Comparison of ENCODE assay signal across 8 cellular contexts in genomic region chr1:149636286-149637122, GRCh38. TPM values are rescaled to one million over a fixed set of nuclear protein-coding genes. Genes with fewer than 3 reads are reported as not detected.
A peak's percentile ranks its signal among the peaks of the same experiment; 100 is the strongest.
DNase-seq lines count a peak whose midpoint lies in the region; ATAC-seq, FAIRE-seq and TF ChIP-seq lines count a peak whose summit lies in the region.
"Not testable (repeated sequence)": the region's sequence is repeated elsewhere in the genome, so short reads cannot be mapped to it uniquely, and the experiment has no call there.

No MANE protein-coding gene starts in this region.

- WGBS in spleen, 5 donors, result 0 to 1% (median 1%) methylated on average over 37 to 40 of the region's 41 CpGs

- peak overlapping the region; percentile 77 for H2AFZ ChIP-seq in keratinocyte (ENCODE audit: control insufficient read depth, low read length)

- not testable (repeated sequence) for H3K9me3 ChIP-seq in keratinocyte (ENCODE audit: control insufficient read depth, low read depth, low read length); spleen

- peak in 1 of 3 donors; percentile 19 for TF ChIP-seq POLR2A in spleen (IDR thresholded peaks at IDR 0.05)

- not testable (repeated sequence) for H3K9me1 ChIP-seq in keratinocyte (ENCODE audit: control insufficient read depth, extremely low read depth, insufficient read depth, low read length)

- H3K27ac ChIP-seq in keratinocyte (ENCODE audit: control insufficient read depth, insufficient read depth, low read length) (peak overlapping the region; percentile 90), spleen (peak overlapping the region; percentile 91 to 96 (median 95))

- DNase-seq in AG09309 (ENCODE audit: low read depth) (peak; percentile 11), GM19239 (ENCODE audit: insufficient read length, low spot score) (peak; percentile 8), NCI-H460 (ENCODE audit: extremely low read depth, low read depth) (peak; percentile 95), cerebellar cortex (ENCODE audit: low spot score) (peak; percentile 92), keratinocyte (ENCODE audit: low read depth, low spot score) (peak; percentile 41), spleen (peak; percentile 99)
- DNase-seq in activated CD4-positive, alpha-beta T cell treated with anti-CD3 and anti-CD28 coated beads for 24 hours (ENCODE audit: low read depth in 2 of 2), result peak; percentile 79 to 80

- ATAC-seq in HG03378 (IDR thresholded peaks at IDR 0.05; ENCODE audit: unreplicated experiment), result peak; percentile 81

- not testable (repeated sequence) for H3K79me2 ChIP-seq in keratinocyte (ENCODE audit: control insufficient read depth, insufficient read depth, low read length)

- intact Hi-C loops in spleen (cut with DNase I; ENCODE audit: low total_unique reads), result not testable (repeated sequence)

- dilution Hi-C loops in keratinocyte (cut with MboI; ENCODE audit: extremely low pct_ligation_motif_present, low sequenced_read_pairs), result not testable (repeated sequence)

- H3K4me3 ChIP-seq in AG09309 (ENCODE audit: control insufficient read depth, low read depth, low read length) (peak overlapping the region; percentile 50), keratinocyte (ENCODE audit: control insufficient read depth in 2 of 3, extremely low read depth in 1 of 3, insufficient read depth in 2 of 3, low read depth in 1 of 3, low read length in 3 of 3) (peak overlapping the region; percentile 32 to 42 (median 38)), spleen (peak overlapping the region; percentile 25 to 67 (median 36))

- H3K4me2 ChIP-seq in keratinocyte (ENCODE audit: control insufficient read depth, extremely low read depth, insufficient read depth, low read depth, low read length), result peak overlapping the region; percentile 67

- H3K9ac ChIP-seq in keratinocyte (ENCODE audit: control insufficient read depth, extremely low read depth, insufficient read depth, low read length), result peak overlapping the region; percentile 91

- TF ChIP-seq CTCF in AG09309 (IDR thresholded peaks at IDR 0.05; ENCODE audit: control insufficient read depth, insufficient read depth, low read depth, low read length, missing control alignments); keratinocyte (optimal IDR thresholded peaks at IDR 0.05 in 1 of 3, IDR thresholded peaks at IDR 0.05 in 1 of 3, conservative IDR thresholded peaks at IDR 0.05 in 1 of 3; ENCODE audit: extremely low read depth in 1 of 3, insufficient read depth in 2 of 3, low read length in 3 of 3): not testable (repeated sequence)
- peak in 2 of 11 experiments; percentile 15 to 33 for TF ChIP-seq CTCF in spleen (IDR thresholded peaks at IDR 0.05 in 8 of 11, conservative IDR thresholded peaks at IDR 0.05 in 3 of 11)

- not testable (repeated sequence) for H3K36me3 ChIP-seq in keratinocyte (ENCODE audit: control insufficient read depth in 2 of 2, extremely low read depth in 1 of 2, insufficient read depth in 2 of 2, low read length in 2 of 2); spleen

- FAIRE-seq in GM19239 (lab: Jason Lieb, UNC); keratinocyte (lab: Jason Lieb, UNC): not testable (repeated sequence)

- H4K20me1 ChIP-seq in keratinocyte (ENCODE audit: control insufficient read depth, extremely low read depth, insufficient read depth, low read length), result not testable (repeated sequence)

- not testable (repeated sequence) for H3K27me3 ChIP-seq in keratinocyte (ENCODE audit: control insufficient read depth, extremely low read depth, insufficient read depth, low read length); spleen (replicated peaks in 1 of 7)

- not testable (repeated sequence) for H3K4me1 ChIP-seq in keratinocyte (ENCODE audit: control insufficient read depth, extremely low read depth, insufficient read depth, low read length)
- H3K4me1 ChIP-seq in spleen, result peaks cover 0 to 17% (median 8%) of the 10 kb centered on the region in 6 donors

RNA-seq across cellular contexts. Expression of gene PPIAL4C, which starts 52.9 kb away (rescaled TPM):
- total RNA-seq in NCI-H460 (2014; rRNA removed; shearing (Covaris generic)), result not detected in 2 replicates
- polyA plus RNA-seq in NCI-H460 (2014; cell fraction: nucleus; rRNA removed), result not detected in 2 replicates
- polyA plus RNA-seq in keratinocyte, result not detected in 3 replicates
- not detected for polyA plus RNA-seq in keratinocyte (2011; ENCODE audit: low read depth)
- polyA plus RNA-seq in keratinocyte (2011; cell fraction: cytosol; rRNA removed), result 0.27 TPM in 1 of 2 replicates, not detected in the other
- not detected in 2 replicates for polyA plus RNA-seq in keratinocyte (2011; cell fraction: nucleus; rRNA removed)
- not detected in 2 replicates for polyA plus RNA-seq in keratinocyte (2012; ENCODE audit: low replicate concordance)
- polyA minus RNA-seq in keratinocyte, result not detected in 3 replicates
- polyA minus RNA-seq in keratinocyte (2011; cell fraction: cytosol; rRNA and poly(A)+ RNA removed), result not detected
- polyA minus RNA-seq in keratinocyte (2011; cell fraction: nucleus; rRNA and poly(A)+ RNA removed), result not detected in 2 replicates
- 1 to 10 TPM; 1.9 to 6.6 (median 2.8) TPM for total RNA-seq in spleen
- polyA plus RNA-seq in spleen, result under 1 TPM in 2 of 3 donors, not detected in 1; 0.74 to 0.87 TPM

Comparison
In these comparisons a context has a peak if more than half of its experiments do, and no peak if none do; other contexts are left out.
1. Peak in every context shown above with its lines: DNase-seq, ATAC-seq, H3K4me3 ChIP-seq and H3K27ac ChIP-seq.
2. DNase-seq: peak in every context shown above with its lines; median percentile 99 in spleen; 95 in NCI-H460; 92 in cerebellar cortex; 80 in activated CD4-positive, alpha-beta T cell treated with anti-CD3 and anti-CD28 coated beads for 24 hours; 41 in keratinocyte; 11 in AG09309; 8 in GM19239.